ENCODE assay signal across 9 cellular contexts in genomic region chr2:172101008-172101706, GRCh38. TPM values are rescaled to one million over a fixed set of nuclear protein-coding genes. Genes with fewer than 3 reads are reported as not detected.
DNase-seq lines count a peak whose midpoint lies in the region; ATAC-seq, FAIRE-seq and TF ChIP-seq lines count a peak whose summit lies in the region.
"Had no signal": no experiment of that assay in that cellular context is flagged by ENCODE, and none has a peak within 500 bp of the region (broad histone marks: within the 10 kb centered on the region; RNA-seq: fewer than 3 reads in every experiment).

No MANE protein-coding gene starts in this region.

- no peak for TF ChIP-seq CTCF in brain (conservative IDR thresholded peaks at IDR 0.05)

- peak overlapping the region in 2 of 5 experiments; percentile 92 to 97 for H3K27ac Mint-ChIP-seq in brain

- no peak for TF ChIP-seq POLR2A in H54 (IDR thresholded peaks at IDR 0.05; ENCODE audit: low read depth, low read length)

- H3K4me2 ChIP-seq in neuronal stem cell (ENCODE audit: insufficient read depth, low read length, poor library complexity, severe bottlenecking), result peak overlapping the region; percentile 98

- peak overlapping the region; percentile 37 for H3K23ac ChIP-seq in neuronal stem cell (ENCODE audit: low read depth, low read length, poor library complexity)

- H3K14ac ChIP-seq in neuronal stem cell (ENCODE audit: low read length), result no peak overlapping the region

- H2AFZ ChIP-seq in neuronal stem cell (ENCODE audit: low read length), result peak overlapping the region; percentile 95

- H3K4ac ChIP-seq in neuronal stem cell (ENCODE audit: low read length), result no peak overlapping the region

- H3K27me3 ChIP-seq in neuronal stem cell (ENCODE audit: control insufficient read depth in 3 of 3, insufficient read depth in 3 of 3, low read depth in 1 of 3, low read length in 3 of 3), result peaks cover 49 to 88% (median 88%) of the 10 kb centered on the region in 3 experiments

- no peak overlapping the region for H3K27ac ChIP-seq in neuronal stem cell (replicated peaks; ENCODE audit: low read length)

- no peak overlapping the region for H4K8ac ChIP-seq in neuronal stem cell (ENCODE audit: low read depth, low read length)

- peak overlapping the region; percentile 72 for H2BK15ac ChIP-seq in neuronal stem cell (ENCODE audit: low read length)

- DNase-seq in NCI-H1105 (lab: John Stamatoyannopoulos, UW) (peak; percentile 70), NCI-H1105 treated with DMSO at 0.1 percent for 48 hours (lab: John Stamatoyannopoulos, UW) (no peak), HuH-7 (ENCODE audit: low spot score) (peak; percentile 43), neuronal stem cell (ENCODE audit: low spot score) (peak; percentile 21), H54 (ENCODE audit: insufficient read length, low spot score) (no peak), T-helper 9 cell (no peak)

- peaks cover 0 to 10% (median 0%) of the 10 kb centered on the region in 5 experiments for H3K9me3 Mint-ChIP-seq in brain

- no CpG with 5 or more reads among the region's 41 CpGs for WGBS in neuronal stem cell (ENCODE audit: extremely low coverage in 2 of 2, insufficient read length in 2 of 2, insufficient replicate concordance in 1 of 2), 2 donors

- H2BK5ac ChIP-seq in neuronal stem cell (ENCODE audit: low read length), result peak overlapping the region; percentile 13

- no peak for FAIRE-seq in H54 (lab: Jason Lieb, UNC)
- FAIRE-seq: A204.1 had no signal

- peaks cover 0 to 1% of the 10 kb centered on the region in 2 donors for H3K9me3 ChIP-seq in neuronal stem cell (replicated peaks in 1 of 2; ENCODE audit: control insufficient read depth in 2 of 2, insufficient read depth in 1 of 2, low read depth in 1 of 2, low read length in 2 of 2)

- H3K4me1 ChIP-seq in neuronal stem cell (ENCODE audit: control insufficient read depth in 2 of 2, insufficient read depth in 1 of 2, low read depth in 1 of 2, low read length in 2 of 2), result peaks cover 26 to 49% of the 10 kb centered on the region in 2 donors

- H3K4me3 ChIP-seq in neuronal stem cell (ENCODE audit: low read length in 2 of 2), result no peak overlapping the region

- no peak overlapping the region for H4K91ac ChIP-seq in neuronal stem cell (ENCODE audit: low read depth, low read length, poor library complexity)

- H3K79me1 ChIP-seq in neuronal stem cell (ENCODE audit: low read depth, low read length), result no peaks in the 10 kb centered on the region

- H3K36me3 Mint-ChIP-seq in brain, result peaks cover 10% of the 10 kb centered on the region

- peak overlapping the region; percentile 86 to 92 (median 88) for H3K4me3 Mint-ChIP-seq in brain

- H3K9ac ChIP-seq in neuronal stem cell (ENCODE audit: low read depth, low read length, poor library complexity), result no peak overlapping the region

- no peak overlapping the region for H3K18ac ChIP-seq in neuronal stem cell (ENCODE audit: low read length)

- no peaks in the 10 kb centered on the region for H3K36me3 ChIP-seq in neuronal stem cell (replicated peaks in 1 of 2; ENCODE audit: control insufficient read depth in 2 of 2, insufficient read depth in 2 of 2, low read length in 2 of 2)

- H3K27me3 Mint-ChIP-seq in brain, result peaks cover 74% of the 10 kb centered on the region

- peak overlapping the region; percentile 32 for H2AK5ac ChIP-seq in neuronal stem cell (ENCODE audit: low read depth, low read length)

- no peak for ATAC-seq in GM21515 (IDR thresholded peaks at IDR 0.05; ENCODE audit: unreplicated experiment)

- peaks cover 64% of the 10 kb centered on the region for H3K4me1 Mint-ChIP-seq in brain

- H2BK12ac ChIP-seq in neuronal stem cell (ENCODE audit: low read length), result no peak overlapping the region

- no peak overlapping the region for H2BK120ac ChIP-seq in neuronal stem cell (ENCODE audit: low read depth, low read length)

RNA-seq across cellular contexts. Expression of gene DLX2, which starts 1.5 kb away (rescaled TPM):
- polyA plus RNA-seq in brain (ENCODE audit: insufficient read depth, low read depth, low replicate concordance), result 0.17 TPM
- 0.06 TPM for polyA plus RNA-seq in neuronal stem cell (2013, experiment 1 of 2)
- polyA plus RNA-seq in neuronal stem cell (2013, experiment 2 of 2), result 0.10 TPM

RNA-seq across cellular contexts. Expression of gene DLX1, which starts 15.8 kb away (rescaled TPM):
- polyA plus RNA-seq in brain (ENCODE audit: insufficient read depth, low read depth, low replicate concordance), result 0.63 TPM
- polyA plus RNA-seq in neuronal stem cell (2013, experiment 1 of 2), result 0.08 TPM
- 0.10 TPM for polyA plus RNA-seq in neuronal stem cell (2013, experiment 2 of 2)

Comparison
In these comparisons a context has a peak if more than half of its experiments do, and no peak if none do; other contexts are left out.
1. DNase-seq: peak in NCI-H1105 (single experiment), HuH-7 (single experiment) and neuronal stem cell (single experiment); none in NCI-H1105 treated with DMSO at 0.1 percent for 48 hours (single experiment), H54 (single experiment) and T-helper 9 cell (single experiment).